7 cellular contexts compared by ENCODE assay signal in the genomic region with DNA sequence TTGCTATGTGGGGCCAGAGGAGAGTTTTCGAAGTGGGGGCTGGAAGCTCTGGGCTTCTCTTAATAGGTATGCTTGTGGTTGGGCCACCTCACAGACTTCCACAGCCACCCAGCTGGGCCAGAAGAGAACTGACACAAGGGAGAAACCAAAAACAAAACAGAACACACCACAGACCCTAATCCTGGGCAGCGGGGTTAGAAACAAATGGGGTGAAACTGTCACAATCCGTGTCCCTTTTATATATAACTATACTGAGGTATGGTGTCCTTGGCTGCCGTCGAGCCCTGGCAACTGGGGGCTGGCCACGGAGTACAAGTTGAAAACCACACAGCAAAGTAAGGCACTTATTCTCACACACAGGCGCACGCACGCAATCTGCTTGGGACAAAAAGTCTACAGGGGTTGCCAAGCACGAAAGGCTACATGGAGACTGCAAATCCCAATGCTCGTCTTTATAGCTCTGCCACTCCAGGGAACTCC.
DNase-seq lines count a peak whose midpoint lies in the region; ATAC-seq and TF ChIP-seq lines count a peak whose summit lies in the region.

No MANE protein-coding gene starts in this region.

- peaks cover 7 to 10% (median 8%) of the 10 kb centered on the region in 4 donors for H3K4me1 ChIP-seq in transverse colon
- H3K4me1 ChIP-seq in CD8-positive, alpha-beta T cell (ENCODE audit: insufficient read depth, low read length) = no peaks in the 10 kb centered on the region

- no peak for TF ChIP-seq POLR2A in transverse colon (IDR thresholded peaks at IDR 0.05)

- peak overlapping the region; percentile 37 to 76 (median 48) for H3K27ac ChIP-seq in transverse colon
- H3K27ac ChIP-seq in CD8-positive, alpha-beta T cell (ENCODE audit: low read depth, low read length) = no peak overlapping the region

- no peak for TF ChIP-seq CTCF in chondrocyte (IDR thresholded peaks at IDR 0.05)
- TF ChIP-seq CTCF in transverse colon (IDR thresholded peaks at IDR 0.05) = no peak
- TF ChIP-seq CTCF in CD8-positive, alpha-beta T cell (IDR thresholded peaks at IDR 0.05) = no peak

- H3K36me3 Mint-ChIP-seq in chondrocyte (ENCODE audit: low read depth) = peaks cover 37% of the 10 kb centered on the region
- peaks cover 13% of the 10 kb centered on the region for H3K36me3 Mint-ChIP-seq in CD8-positive, alpha-beta T cell

- no peaks in the 10 kb centered on the region for H3K9me3 ChIP-seq in transverse colon
- H3K9me3 ChIP-seq in CD8-positive, alpha-beta T cell (ENCODE audit: low read length) = no peaks in the 10 kb centered on the region

- H3K4me3 Mint-ChIP-seq in chondrocyte (ENCODE audit: unreplicated experiment) = no peak overlapping the region
- H3K4me3 Mint-ChIP-seq in CD8-positive, alpha-beta T cell = no peak overlapping the region

- no peak for TF ChIP-seq EP300 in transverse colon (IDR thresholded peaks at IDR 0.05; ENCODE audit: low read depth)

- peaks cover 55% of the 10 kb centered on the region for H3K4me1 Mint-ChIP-seq in chondrocyte (ENCODE audit: low read depth)
- H3K4me1 Mint-ChIP-seq in CD8-positive, alpha-beta T cell (ENCODE audit: low read depth) = no peaks in the 10 kb centered on the region

- CTCF ChIA-PET in CD8-positive, alpha-beta T cell (lab: Charles Lee) = no interaction called here

- DNase-seq in chondrocyte (ENCODE audit: low spot score) = no peak
- DNase-seq in transverse colon = peak; percentile 60
- no peak for DNase-seq in CD8-positive, alpha-beta T cell
- DNase-seq in NCI-H1048 (lab: John Stamatoyannopoulos, UW) = no peak
- no peak for DNase-seq in NCI-H69 (lab: John Stamatoyannopoulos, UW)

- no peak overlapping the region for H3K4me3 ChIP-seq in transverse colon
- H3K4me3 ChIP-seq in CD8-positive, alpha-beta T cell (ENCODE audit: low read depth, low read length) = no peak overlapping the region

- intact Hi-C loops in transverse colon (cut with DNase I; ENCODE audit: low total_unique reads) = no loop called here
- intact Hi-C loops in CD8-positive, alpha-beta T cell (cut with DNase I, micrococcal nuclease) = no loop called here

- in situ Hi-C loops in transverse colon (cut with MboI; ENCODE audit: low pct_ligation_motif_present in 1 of 4, low pct_unique_long_range_greater_than_20kb in 1 of 4, low sequenced_read_pairs in 3 of 4) = loop anchor here in 1 of 4 donors (10.0 kb wide), 1 partner anchor 74 kb away; the partner anchor contains the start of gene EFHC1

- no peaks in the 10 kb centered on the region for H3K27me3 Mint-ChIP-seq in chondrocyte (ENCODE audit: low read depth)
- no peaks in the 10 kb centered on the region for H3K27me3 Mint-ChIP-seq in CD8-positive, alpha-beta T cell (ENCODE audit: low read depth)

- ATAC-seq in GM19397 (IDR thresholded peaks at IDR 0.05; ENCODE audit: unreplicated experiment) = peak; percentile 50
- ATAC-seq in HG03060 (IDR thresholded peaks at IDR 0.05; ENCODE audit: low read depth, unreplicated experiment) = peak; percentile 32
- no peak for ATAC-seq in CD8-positive, alpha-beta T cell

- H3K27me3 ChIP-seq in transverse colon = no peaks in the 10 kb centered on the region
- no peaks in the 10 kb centered on the region for H3K27me3 ChIP-seq in CD8-positive, alpha-beta T cell (ENCODE audit: insufficient read depth, low read length)

- peaks cover 0 to 9% (median 0%) of the 10 kb centered on the region in 4 donors for H3K36me3 ChIP-seq in transverse colon
- peaks cover 6% of the 10 kb centered on the region for H3K36me3 ChIP-seq in CD8-positive, alpha-beta T cell (ENCODE audit: insufficient read depth, low read length)

- H3K27ac Mint-ChIP-seq in chondrocyte (ENCODE audit: unreplicated experiment) = peak overlapping the region; percentile 83
- no peak overlapping the region for H3K27ac Mint-ChIP-seq in CD8-positive, alpha-beta T cell

- 57 to 74% methylated on average over 3 to 11 of the region's 11 CpGs for WGBS in transverse colon (ENCODE audit: low coverage in 1 of 2), 2 donors

- peaks cover 4% of the 10 kb centered on the region for H3K9me3 Mint-ChIP-seq in chondrocyte (ENCODE audit: low read depth)
- peaks cover 5% of the 10 kb centered on the region for H3K9me3 Mint-ChIP-seq in CD8-positive, alpha-beta T cell

- POLR2A ChIA-PET in CD8-positive, alpha-beta T cell (lab: Charles Lee) = no interaction called here
